12 cellular contexts compared by ENCODE assay signal in genomic region chr6:105209950-105210706, GRCh38. TPM values are rescaled to one million over a fixed set of nuclear protein-coding genes. Genes with fewer than 3 reads are reported as not detected.
A peak's percentile ranks its signal among the peaks of the same experiment; 100 is the strongest.
DNase-seq lines count a peak whose midpoint lies in the region; FAIRE-seq and TF ChIP-seq lines count a peak whose summit lies in the region.
"Had no signal": no experiment of that assay in that cellular context is flagged by ENCODE, and none has a peak within 500 bp of the region (broad histone marks: within the 10 kb centered on the region; RNA-seq: fewer than 3 reads in every experiment).

No MANE protein-coding gene starts in this region.

- H3K9me3 ChIP-seq in skeletal muscle tissue (ENCODE audit: control insufficient read depth in 3 of 3, low read length in 3 of 3), result no peaks in the 10 kb centered on the region

- CTCF ChIA-PET in RWPE1 (lab: Yijun Ruan, JAX), result interaction anchor here (0.6 kb wide), 1 partner anchor 563 kb away, joined by 3 read pairs; no protein-coding TSS in a partner anchor

- H3K4me3 ChIP-seq in skeletal muscle tissue (ENCODE audit: low read length in 3 of 3), result no peak overlapping the region

- peaks cover 4 to 6% (median 5%) of the 10 kb centered on the region in 3 donors for H3K4me1 ChIP-seq in skeletal muscle tissue (ENCODE audit: control insufficient read depth in 3 of 3, insufficient read depth in 3 of 3, low read length in 3 of 3)

- no peak overlapping the region for H3K9ac ChIP-seq in skeletal muscle tissue (ENCODE audit: low read depth in 1 of 3, low read length in 3 of 3)

- peak; percentile 43 for FAIRE-seq in H54 (lab: Jason Lieb, UNC)

- no peaks in the 10 kb centered on the region for H3K36me3 ChIP-seq in skeletal muscle tissue (ENCODE audit: control insufficient read depth in 3 of 3, insufficient read depth in 3 of 3, low read length in 3 of 3)

- no peak for TF ChIP-seq CTCF in RWPE1 (conservative IDR thresholded peaks at IDR 0.05; ENCODE audit: low read depth)

- DNase-seq in H54 (ENCODE audit: insufficient read length, low spot score), result peak; percentile 10
- DNase-seq in RWPE1 (ENCODE audit: low spot score), result peak; percentile 48
- peak; percentile 88 for DNase-seq in fibroblast of gingiva (ENCODE audit: low read depth)
- DNase-seq in ureter (ENCODE audit: low spot score), result no peak
- no peak for DNase-seq in activated CD8-positive, alpha-beta memory T cell treated with anti-CD3 and anti-CD28 coated beads for 24 hours
- DNase-seq in NCI-H2171 treated with DMSO at 0.1 percent for 48 hours (lab: John Stamatoyannopoulos, UW), result no peak
- DNase-seq: cerebellar nuclear complex, NCI-H1092 treated with DMSO at 0.1 percent for 48 hours, SHP77 had no signal

- no peak overlapping the region for H3K27ac ChIP-seq in RWPE1
- peak overlapping the region; percentile 9 for H3K27ac ChIP-seq in skeletal muscle tissue (ENCODE audit: low read depth, low read length)

- POLR2A ChIA-PET in RWPE1 (lab: Yijun Ruan, JAX; ENCODE audit: low non-redundant PET), result no interaction called here

- H3K27me3 ChIP-seq in skeletal muscle tissue (ENCODE audit: control insufficient read depth in 3 of 3, insufficient read depth in 3 of 3, low read length in 3 of 3), result no peaks in the 10 kb centered on the region

- no peak for TF ChIP-seq POLR2A in H54 (IDR thresholded peaks at IDR 0.05; ENCODE audit: low read depth, low read length)

RNA-seq across cellular contexts. Expression of gene POPDC3, which starts 30.3 kb away (rescaled TPM):
- total RNA-seq in skeletal muscle tissue (52.2 TPM), ureter (not detected)
- total RNA-seq: activated CD8-positive, alpha-beta memory T cell treated with anti-CD3 and anti-CD28 coated beads for 36 hours; posterior vena cava had no signal

Comparison
In these comparisons a context has a peak if more than half of its experiments do, and no peak if none do; other contexts are left out.
1. DNase-seq: peak in H54 (single experiment), RWPE1 (single experiment) and fibroblast of gingiva (single experiment); none in ureter (single experiment), activated CD8-positive, alpha-beta memory T cell treated with anti-CD3 and anti-CD28 coated beads for 24 hours (single experiment) and NCI-H2171 treated with DMSO at 0.1 percent for 48 hours (single experiment).
2. RNA of gene POPDC3, which starts 30.3 kb away (total RNA-seq): 52.2 TPM in skeletal muscle tissue (single experiment); not detected in ureter (single experiment); every median in the first group is over 10 times any median in the second.